7 cellular contexts compared by ENCODE assay signal in genomic region chr6:36545767-36546663, GRCh38. TPM values are rescaled to one million over a fixed set of nuclear protein-coding genes. Genes with fewer than 3 reads are reported as not detected.
DNase-seq lines count a peak whose midpoint lies in the region; ATAC-seq and TF ChIP-seq lines count a peak whose summit lies in the region.

No MANE protein-coding gene starts in this region.

- POLR2A ChIA-PET in activated naive CD8-positive, alpha-beta T cell treated with anti-CD3 and anti-CD28 coated beads, Interleukin-2, amount 10 ng/mL, durations not matched to agents 7 days and 5 days (lab: Charles Lee), result interaction anchor here (0.5 to 3.9 kb wide), 7 partner anchors 15 to 123 kb away, joined by 3 to 65 read pairs (median 6); partner anchors contain the start of gene SRSF3

- no peaks in the 10 kb centered on the region for H3K27me3 Mint-ChIP-seq in activated naive CD8-positive, alpha-beta T cell treated with anti-CD3 and anti-CD28 coated beads, Interleukin-2, amount 10 ng/mL, durations not matched to agents 7 days and 5 days

- H3K36me3 Mint-ChIP-seq in activated naive CD8-positive, alpha-beta T cell treated with anti-CD3 and anti-CD28 coated beads, Interleukin-2, amount 10 ng/mL, durations not matched to agents 7 days and 5 days, result peaks cover 14% of the 10 kb centered on the region

- H3K4me1 Mint-ChIP-seq in activated naive CD8-positive, alpha-beta T cell treated with anti-CD3 and anti-CD28 coated beads, Interleukin-2, amount 10 ng/mL, durations not matched to agents 7 days and 5 days, result peaks cover 37% of the 10 kb centered on the region

- DNase-seq in NCI-H526 (lab: John Stamatoyannopoulos, UW), result peak; percentile 12 to 60
- DNase-seq in activated naive CD8-positive, alpha-beta T cell treated with anti-CD3 and anti-CD28 coated beads, Interleukin-2, amount 10 ng/mL, durations not matched to agents 7 days and 5 days, result no peak
- DNase-seq in left cardiac atrium, result no peak
- DNase-seq in pons (ENCODE audit: low spot score), result peak; percentile 35
- no peak for DNase-seq in H4 (ENCODE audit: low spot score)

- TF ChIP-seq CTCF in GM12875 (IDR thresholded peaks at IDR 0.05; ENCODE audit: borderline replicate concordance, insufficient read depth, low read depth, low read length), result no peak

- H3K9me3 Mint-ChIP-seq in activated naive CD8-positive, alpha-beta T cell treated with anti-CD3 and anti-CD28 coated beads, Interleukin-2, amount 10 ng/mL, durations not matched to agents 7 days and 5 days, result no peaks in the 10 kb centered on the region

- H3K4me3 Mint-ChIP-seq in activated naive CD8-positive, alpha-beta T cell treated with anti-CD3 and anti-CD28 coated beads, Interleukin-2, amount 10 ng/mL, durations not matched to agents 7 days and 5 days, result peak overlapping the region; percentile 93

- H3K27ac Mint-ChIP-seq in activated naive CD8-positive, alpha-beta T cell treated with anti-CD3 and anti-CD28 coated beads, Interleukin-2, amount 10 ng/mL, durations not matched to agents 7 days and 5 days, result peak overlapping the region; percentile 92

- ATAC-seq in activated naive CD8-positive, alpha-beta T cell treated with anti-CD3 and anti-CD28 coated beads, Interleukin-2, amount 10 ng/mL, durations not matched to agents 7 days and 5 days (ENCODE audit: low read depth), result no peak
- ATAC-seq in left cardiac atrium (peak; percentile 9 to 30), HG03432 (IDR thresholded peaks at IDR 0.05; ENCODE audit: unreplicated experiment) (no peak)

- intact Hi-C loops in left cardiac atrium (cut with DNase I), result loop anchor here in 1 of 2 donors (2.0 kb wide), 2 partner anchors 49 to 123 kb away; partner anchors contain the start of gene SRSF3

- H3K4me3 ChIP-seq in GM12875 (ENCODE audit: low read depth, low read length), result peak overlapping the region; percentile 68

RNA-seq across cellular contexts. Expression of gene STK38, which starts 1.3 kb away (rescaled TPM):
- total RNA-seq in activated naive CD8-positive, alpha-beta T cell treated with anti-CD3 and anti-CD28 coated beads, Interleukin-2, amount 10 ng/mL, durations not matched to agents 7 days and 5 days, result 10 to 100 TPM; 86.5 to 95.3 TPM
- 10 to 100 TPM; 20.8 to 27.4 TPM for total RNA-seq in left cardiac atrium
- 14.7 and 21.9 TPM in 2 replicates for total RNA-seq in H4 (2014; rRNA removed; shearing (Covaris generic))

RNA-seq across cellular contexts. Expression of gene SRSF3, which starts 48.1 kb away (rescaled TPM):
- total RNA-seq in activated naive CD8-positive, alpha-beta T cell treated with anti-CD3 and anti-CD28 coated beads, Interleukin-2, amount 10 ng/mL, durations not matched to agents 7 days and 5 days, result 100 to 1,000 TPM; 389 to 396 TPM
- 100 to 1,000 TPM; 128 to 201 TPM for total RNA-seq in left cardiac atrium
- 409 and 635 TPM in 2 replicates for total RNA-seq in H4 (2014; rRNA removed; shearing (Covaris generic))

Comparison
In these comparisons a context has a peak if more than half of its experiments do, and no peak if none do; other contexts are left out.
1. DNase-seq: peak in NCI-H526 (2 of 2) and pons (single experiment); none in activated naive CD8-positive, alpha-beta T cell treated with anti-CD3 and anti-CD28 coated beads, Interleukin-2, amount 10 ng/mL, durations not matched to agents 7 days and 5 days (single experiment), left cardiac atrium (single experiment) and H4 (single experiment).
2. ATAC-seq: peak in left cardiac atrium (2 of 2); none in activated naive CD8-positive, alpha-beta T cell treated with anti-CD3 and anti-CD28 coated beads, Interleukin-2, amount 10 ng/mL, durations not matched to agents 7 days and 5 days (single experiment) and HG03432 (single experiment).